In the genomic region with DNA sequence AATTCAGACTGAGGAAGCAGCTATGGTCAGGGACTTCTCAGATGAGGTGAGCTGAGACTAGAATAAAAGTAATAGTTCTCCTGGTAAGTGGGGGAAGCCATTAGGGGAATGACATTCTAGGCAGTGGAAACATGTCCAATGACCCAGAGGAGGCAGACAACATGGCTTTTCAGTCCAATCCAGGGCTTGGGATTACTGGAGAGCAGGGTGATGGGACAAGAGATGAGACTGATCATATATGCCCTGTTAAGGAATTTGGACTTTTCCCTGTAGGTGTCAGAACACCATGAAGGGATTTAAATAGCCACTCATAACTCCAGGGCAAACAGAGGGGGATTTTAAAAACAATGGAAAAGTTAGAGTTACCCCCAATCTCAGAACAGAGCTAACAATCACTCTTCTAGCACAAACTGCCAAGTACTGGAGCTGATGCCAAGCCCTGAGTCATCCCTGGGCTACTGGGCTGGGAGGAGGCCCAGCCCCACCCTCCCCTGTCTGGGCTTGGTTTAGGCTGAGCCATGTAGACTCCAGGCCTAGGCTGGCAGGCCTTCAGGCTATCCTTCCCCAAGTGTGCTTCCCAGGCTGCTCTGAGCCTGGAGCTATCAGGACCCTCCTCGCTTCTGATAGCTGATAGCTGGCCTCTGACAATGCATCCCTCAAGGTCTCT, we compare ENCODE assay signal across 8 cellular contexts. TPM values are rescaled to one million over a fixed set of nuclear protein-coding genes. Genes with fewer than 3 reads are reported as not detected.
DNase-seq lines count a peak whose midpoint lies in the region; ATAC-seq, FAIRE-seq and TF ChIP-seq lines count a peak whose summit lies in the region.

No MANE protein-coding gene starts in this region.

- 20% methylated on average over 1 of the region's 1 CpG for WGBS in K562 (ENCODE audit: insufficient coverage, low coverage, missing lambda C conversion rate)

- CTCF ChIA-PET in K562 (lab: Yijun Ruan, JAX; ENCODE audit: low intra/inter-chr PET ratio), result no interaction called here

- H3K27ac ChIP-seq in K562 (ENCODE audit: extremely low read depth, low read depth, low read length), result no peak overlapping the region

- no peaks in the 10 kb centered on the region for H3K36me3 ChIP-seq in K562 (ENCODE audit: control insufficient read depth, insufficient read depth, low read length)

- POLR2A ChIA-PET in K562 (lab: Yijun Ruan, JAX), result interaction anchor here (1.5 kb wide), 1 partner anchor 9 kb away, joined by 4 read pairs; no protein-coding TSS in a partner anchor

- no peaks in the 10 kb centered on the region for H3K4me1 ChIP-seq in K562 (replicated peaks in 1 of 2; ENCODE audit: control insufficient read depth in 2 of 2, insufficient read depth in 2 of 2, low read length in 2 of 2)

- no peaks in the 10 kb centered on the region for H3K9me3 ChIP-seq in K562 (replicated peaks; ENCODE audit: control insufficient read depth, insufficient read depth, low read depth, low read length)

- BruUV-seq in K562 (replicated peaks; lab: Mats Ljungman, UMichigan), result no TSS peak

- in situ Hi-C loops in K562 (cut with MboI), result no loop called here

- H3K27me3 ChIP-seq in K562 (ENCODE audit: control insufficient read depth in 2 of 2, insufficient read depth in 2 of 2, low read length in 2 of 2), result no peaks in the 10 kb centered on the region

- no peak for TF ChIP-seq EP300 in K562 (IDR thresholded peaks at IDR 0.05; ENCODE audit: low read length)

- DNase-seq in stimulated activated CD4-positive, alpha-beta T cell treated with anti-CD3 and anti-CD28 coated beads, Interleukin-15, amount 100 ng/mL, for 24 hours, result peak; percentile 31
- DNase-seq in stimulated activated CD4-positive, alpha-beta T cell treated with anti-CD3 and anti-CD28 coated beads, Interleukin-12 subunit alpha, Interleukin-12 subunit beta, amount 100 ng/mL, for 4 hours, result no peak
- DNase-seq in K562 (ENCODE audit: extremely low read depth in 1 of 4, low spot score in 3 of 4) (peak in 3 of 4 experiments; percentile 15 to 39 (median 29)), kidney tubule cell (ENCODE audit: low spot score) (peak; percentile 76), superior temporal gyrus (ENCODE audit: extremely low spot score) (peak; percentile 56), NCI-H1417 (lab: John Stamatoyannopoulos, UW) (no peak)

- FAIRE-seq in K562 (lab: Jason Lieb, UNC), result peak; percentile 15

- H4K20me1 ChIP-seq in K562 (replicated peaks; ENCODE audit: control insufficient read depth, insufficient read depth, low read length), result 0 out of 2 replicates have a peak, but pooled peaks cover 5% of the 10 kb centered on the region

- H3K4me2 ChIP-seq in K562 (ENCODE audit: insufficient read depth, low read length), result no peak overlapping the region

- H2AFZ ChIP-seq in K562 (ENCODE audit: low read depth, low read length), result no peak overlapping the region

- H3K4me3 ChIP-seq in K562, result no peak overlapping the region

- H3K9ac ChIP-seq in K562 (ENCODE audit: insufficient read depth in 1 of 2, low read depth in 2 of 2, low read length in 2 of 2), result no peak overlapping the region

- TF ChIP-seq CTCF in K562 (IDR thresholded peaks at IDR 0.05 in 2 of 3, conservative IDR thresholded peaks at IDR 0.05 in 1 of 3; ENCODE audit: insufficient read depth in 2 of 3, low read depth in 1 of 3, low read length in 3 of 3), result no peak

- intact Hi-C loops in K562 (cut with micrococcal nuclease), result no loop called here

- no peaks in the 10 kb centered on the region for H3K9me1 ChIP-seq in K562 (ENCODE audit: control insufficient read depth, insufficient read depth, low read length)

- no peaks in the 10 kb centered on the region for H3K79me2 ChIP-seq in K562 (ENCODE audit: control insufficient read depth, insufficient read depth, low read length)

- no peak for TF ChIP-seq RAD21 in K562 (CRISPR knock-in tag; conservative IDR thresholded peaks at IDR 0.05 in 1 of 2, IDR thresholded peaks at IDR 0.05 in 1 of 2)

- ATAC-seq in K562 (peak; percentile 87), HG03280 (IDR thresholded peaks at IDR 0.05; ENCODE audit: unreplicated experiment) (no peak), GM21619 (IDR thresholded peaks at IDR 0.05; ENCODE audit: unreplicated experiment) (no peak)

- no peak for TF ChIP-seq POLR2A in K562 (conservative IDR thresholded peaks at IDR 0.05)

TF ChIP-seq in K562, 482 proteins besides CTCF, POLR2A, EP300 and RAD21:
- TF ChIP-seq, protein P1, sequence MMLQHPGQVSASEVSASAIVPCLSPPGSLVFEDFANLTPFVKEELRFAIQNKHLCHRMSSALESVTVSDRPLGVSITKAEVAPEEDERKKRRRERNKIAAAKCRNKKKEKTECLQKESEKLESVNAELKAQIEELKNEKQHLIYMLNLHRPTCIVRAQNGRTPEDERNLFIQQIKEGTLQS (IDR thresholded peaks at IDR 0.05), result peak; percentile 10; the same call in 1 of the 2 replicates
- TF ChIP-seq, protein P1 (CRISPR knock-in tag; conservative IDR thresholded peaks at IDR 0.05), result no peak
- TF ChIP-seq MAFK (IDR thresholded peaks at IDR 0.05; ENCODE audit: low read length), result 0 out of 2 replicates have a peak, but pooled peaks have one; percentile 11
- TF ChIP-seq, protein P2, sequence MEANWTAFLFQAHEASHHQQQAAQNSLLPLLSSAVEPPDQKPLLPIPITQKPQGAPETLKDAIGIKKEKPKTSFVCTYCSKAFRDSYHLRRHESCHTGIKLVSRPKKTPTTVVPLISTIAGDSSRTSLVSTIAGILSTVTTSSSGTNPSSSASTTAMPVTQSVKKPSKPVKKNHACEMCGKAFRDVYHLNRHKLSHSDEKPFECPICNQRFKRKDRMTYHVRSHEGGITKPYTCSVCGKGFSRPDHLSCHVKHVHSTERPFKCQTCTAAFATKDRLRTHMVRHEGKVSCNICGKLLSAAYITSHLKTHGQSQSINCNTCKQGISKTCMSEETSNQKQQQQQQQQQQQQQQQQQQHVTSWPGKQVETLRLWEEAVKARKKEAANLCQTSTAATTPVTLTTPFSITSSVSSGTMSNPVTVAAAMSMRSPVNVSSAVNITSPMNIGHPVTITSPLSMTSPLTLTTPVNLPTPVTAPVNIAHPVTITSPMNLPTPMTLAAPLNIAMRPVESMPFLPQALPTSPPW (CRISPR knock-in tag; IDR thresholded peaks at IDR 0.05), result peak; percentile 56; the same call in 1 of the 2 replicates
- TF ChIP-seq, protein P3, sequence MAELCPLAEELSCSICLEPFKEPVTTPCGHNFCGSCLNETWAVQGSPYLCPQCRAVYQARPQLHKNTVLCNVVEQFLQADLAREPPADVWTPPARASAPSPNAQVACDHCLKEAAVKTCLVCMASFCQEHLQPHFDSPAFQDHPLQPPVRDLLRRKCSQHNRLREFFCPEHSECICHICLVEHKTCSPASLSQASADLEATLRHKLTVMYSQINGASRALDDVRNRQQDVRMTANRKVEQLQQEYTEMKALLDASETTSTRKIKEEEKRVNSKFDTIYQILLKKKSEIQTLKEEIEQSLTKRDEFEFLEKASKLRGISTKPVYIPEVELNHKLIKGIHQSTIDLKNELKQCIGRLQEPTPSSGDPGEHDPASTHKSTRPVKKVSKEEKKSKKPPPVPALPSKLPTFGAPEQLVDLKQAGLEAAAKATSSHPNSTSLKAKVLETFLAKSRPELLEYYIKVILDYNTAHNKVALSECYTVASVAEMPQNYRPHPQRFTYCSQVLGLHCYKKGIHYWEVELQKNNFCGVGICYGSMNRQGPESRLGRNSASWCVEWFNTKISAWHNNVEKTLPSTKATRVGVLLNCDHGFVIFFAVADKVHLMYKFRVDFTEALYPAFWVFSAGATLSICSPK (IDR thresholded peaks at IDR 0.05; ENCODE audit: borderline replicate concordance), result no peak

RNA-seq across cellular contexts. Expression of a gene that starts 22.7 kb away (rescaled TPM):
- total RNA-seq in K562 (2011; cell fraction: chromatin; rRNA removed; ENCODE audit: low replicate concordance), result 60.7 and 70.4 TPM in 2 replicates
- total RNA-seq in K562 (2011; cell fraction: nucleolus; rRNA removed), result 61.2 and 71.2 TPM in 2 replicates
- total RNA-seq in K562 (2011; cell fraction: nucleoplasm; rRNA removed), result 79.1 and 109 TPM in 2 replicates
- total RNA-seq in K562 (2014; rRNA removed) (224 and 261 TPM in 2 replicates), K562 (2014; rRNA removed; fragmentation: Illumina TruSeq; extraction: Trizol) (218 and 234 TPM in 2 replicates), K562 (2015; rRNA removed; fragmentation: Illumina TruSeq; extraction: Trizol) (237 and 240 TPM in 2 replicates), K562 (2021) (294 and 346 TPM in 2 replicates)
- polyA plus RNA-seq in K562 (2011; rRNA removed) (320 and 393 TPM in 2 replicates), K562 (2014; fragmentation: Illumina TruSeq; extraction: Trizol) (450 and 486 TPM in 2 replicates), K562 (2014; fragmentation: Nextera tagmentation; extraction: Ambion mirVana) (100 to 1,000 TPM; 128 to 283 TPM), K562 (2014; rRNA removed) (193 and 236 TPM in 2 replicates)
- 320 and 357 TPM in 2 replicates for polyA plus RNA-seq in K562 (2011; cell fraction: cytosol; rRNA removed)
- 205 and 240 TPM in 2 replicates for polyA plus RNA-seq in K562 (2011; cell fraction: nucleus; rRNA removed)
- 355 and 371 TPM in 2 replicates for polyA plus RNA-seq in K562 (2012)
- 381 and 481 TPM in 2 replicates for polyA minus RNA-seq in K562 (2011; rRNA and poly(A)+ RNA removed)
- polyA minus RNA-seq in K562 (2011; cell fraction: cytosol; rRNA and poly(A)+ RNA removed), result 197 and 272 TPM in 2 replicates
- 53.3 and 91.7 TPM in 2 replicates for polyA minus RNA-seq in K562 (2011; cell fraction: nucleus; rRNA and poly(A)+ RNA removed)

Comparison
In these comparisons a context has a peak if more than half of its experiments do, and no peak if none do; other contexts are left out.
1. DNase-seq: peak in stimulated activated CD4-positive, alpha-beta T cell treated with anti-CD3 and anti-CD28 coated beads, Interleukin-15, amount 100 ng/mL, for 24 hours (single experiment), K562 (3 of 4), kidney tubule cell (single experiment) and superior temporal gyrus (single experiment); none in stimulated activated CD4-positive, alpha-beta T cell treated with anti-CD3 and anti-CD28 coated beads, Interleukin-12 subunit alpha, Interleukin-12 subunit beta, amount 100 ng/mL, for 4 hours (single experiment) and NCI-H1417 (0 of 3).